ENCODE assay signal across 21 cellular contexts in genomic region chr5:50564558-50564957, GRCh38.
DNase-seq lines count a peak whose midpoint lies in the region; ATAC-seq and TF ChIP-seq lines count a peak whose summit lies in the region.
"Had no signal": no experiment of that assay in that cellular context is flagged by ENCODE, and none has a peak within 500 bp of the region (broad histone marks: within the 10 kb centered on the region; RNA-seq: fewer than 3 reads in every experiment).

No MANE protein-coding gene starts in this region.

- H3K27ac Mint-ChIP-seq in activated naive CD8-positive, alpha-beta T cell treated with anti-CD3 and anti-CD28 coated beads, Interleukin-2, amount 10 ng/mL, durations not matched to agents 7 days and 5 days = no peak overlapping the region
- H3K27ac Mint-ChIP-seq in activated naive CD8-positive, alpha-beta T cell treated with anti-CD3 and anti-CD28 coated beads for 36 hours = no peak overlapping the region
- H3K27ac Mint-ChIP-seq in activated CD8-positive, alpha-beta T cell treated with anti-CD3 and anti-CD28 coated beads for 36 hours = no peak overlapping the region
- H3K27ac Mint-ChIP-seq in stimulated activated effector memory CD8-positive, alpha-beta T cell treated with anti-CD3 and anti-CD28 coated beads, Interleukin-12 subunit alpha, Interleukin-12 subunit beta, amount 100 ng/mL, for 72 hours = peak overlapping the region; percentile 60
- H3K27ac Mint-ChIP-seq: activated naive CD8-positive, alpha-beta T cell; stimulated activated memory B cell treated with anti-CD40 and anti-IgM and Interleukin-4, amounts not matched to agents 10 μg/mL and 1 μg/mL and 100 μg/mL, for 72 hours; WTC11 had no signal

- CTCF ChIA-PET in activated CD8-positive, alpha-beta T cell treated with anti-CD3 and anti-CD28 coated beads for 36 hours (lab: Charles Lee) = no interaction called here

- peak overlapping the region; percentile 51 for H3K4me3 Mint-ChIP-seq in activated naive CD8-positive, alpha-beta T cell treated with anti-CD3 and anti-CD28 coated beads, Interleukin-2, amount 10 ng/mL, durations not matched to agents 7 days and 5 days
- no peak overlapping the region for H3K4me3 Mint-ChIP-seq in activated naive CD8-positive, alpha-beta T cell treated with anti-CD3 and anti-CD28 coated beads for 36 hours
- no peak overlapping the region for H3K4me3 Mint-ChIP-seq in activated CD8-positive, alpha-beta T cell treated with anti-CD3 and anti-CD28 coated beads for 36 hours
- H3K4me3 Mint-ChIP-seq in stimulated activated effector memory CD8-positive, alpha-beta T cell treated with anti-CD3 and anti-CD28 coated beads, Interleukin-12 subunit alpha, Interleukin-12 subunit beta, amount 100 ng/mL, for 72 hours = peak overlapping the region; percentile 29
- H3K4me3 Mint-ChIP-seq: activated naive CD8-positive, alpha-beta T cell; stimulated activated memory B cell treated with anti-CD40 and anti-IgM and Interleukin-4, amounts not matched to agents 10 μg/mL and 1 μg/mL and 100 μg/mL, for 72 hours; WTC11 had no signal

- peaks cover 20% of the 10 kb centered on the region for H3K4me1 Mint-ChIP-seq in activated naive CD8-positive, alpha-beta T cell treated with anti-CD3 and anti-CD28 coated beads, Interleukin-2, amount 10 ng/mL, durations not matched to agents 7 days and 5 days
- peaks cover 23% of the 10 kb centered on the region for H3K4me1 Mint-ChIP-seq in activated naive CD8-positive, alpha-beta T cell treated with anti-CD3 and anti-CD28 coated beads for 36 hours
- H3K4me1 Mint-ChIP-seq in activated CD8-positive, alpha-beta T cell treated with anti-CD3 and anti-CD28 coated beads for 36 hours (ENCODE audit: low read depth) = peaks cover 28% of the 10 kb centered on the region
- peaks cover 31% of the 10 kb centered on the region for H3K4me1 Mint-ChIP-seq in stimulated activated effector memory CD8-positive, alpha-beta T cell treated with anti-CD3 and anti-CD28 coated beads, Interleukin-12 subunit alpha, Interleukin-12 subunit beta, amount 100 ng/mL, for 72 hours
- H3K4me1 Mint-ChIP-seq: WTC11 had no signal

- no peak for ATAC-seq in activated naive CD8-positive, alpha-beta T cell treated with anti-CD3 and anti-CD28 coated beads, Interleukin-2, amount 10 ng/mL, durations not matched to agents 7 days and 5 days (ENCODE audit: low read depth)
- ATAC-seq in HG03354 (IDR thresholded peaks at IDR 0.05; ENCODE audit: poor library complexity, severe bottlenecking, unreplicated experiment) = peak; percentile 50
- ATAC-seq in activated CD8-positive, alpha-beta T cell treated with anti-CD3 and anti-CD28 coated beads for 36 hours = peak; percentile 61
- ATAC-seq in stimulated activated effector memory CD8-positive, alpha-beta T cell treated with anti-CD3 and anti-CD28 coated beads, Interleukin-12 subunit alpha, Interleukin-12 subunit beta, amount 100 ng/mL, for 72 hours = peak; percentile 49
- ATAC-seq: heart left ventricle; stimulated activated memory B cell treated with anti-CD40 and anti-IgM and Interleukin-4, amounts not matched to agents 10 μg/mL and 1 μg/mL and 100 μg/mL, for 72 hours; WTC11 had no signal

- POLR2A ChIA-PET in activated naive CD8-positive, alpha-beta T cell treated with anti-CD3 and anti-CD28 coated beads, Interleukin-2, amount 10 ng/mL, durations not matched to agents 7 days and 5 days (lab: Charles Lee) = no interaction called here
- POLR2A ChIA-PET in activated CD8-positive, alpha-beta T cell treated with anti-CD3 and anti-CD28 coated beads for 36 hours (lab: Charles Lee) = no interaction called here

- intact Hi-C loops in activated CD8-positive, alpha-beta T cell treated with anti-CD3 and anti-CD28 coated beads for 36 hours (cut with micrococcal nuclease) = no loop called here

- H3K27me3 Mint-ChIP-seq in activated naive CD8-positive, alpha-beta T cell treated with anti-CD3 and anti-CD28 coated beads, Interleukin-2, amount 10 ng/mL, durations not matched to agents 7 days and 5 days = no peaks in the 10 kb centered on the region
- H3K27me3 Mint-ChIP-seq in activated naive CD8-positive, alpha-beta T cell treated with anti-CD3 and anti-CD28 coated beads for 36 hours = no peaks in the 10 kb centered on the region
- no peaks in the 10 kb centered on the region for H3K27me3 Mint-ChIP-seq in activated CD8-positive, alpha-beta T cell treated with anti-CD3 and anti-CD28 coated beads for 36 hours
- H3K27me3 Mint-ChIP-seq: activated CD4-positive, alpha-beta memory T cell treated with anti-CD3 and anti-CD28 coated beads, Interleukin-2, amount 10 ng/mL, durations not matched to agents 7 days and 5 days; activated naive CD8-positive, alpha-beta T cell; stimulated activated memory B cell treated with anti-CD40 and anti-IgM and Interleukin-4, amounts not matched to agents 10 μg/mL and 1 μg/mL and 100 μg/mL, for 72 hours had no signal

- DNase-seq in activated naive CD8-positive, alpha-beta T cell treated with anti-CD3 and anti-CD28 coated beads, Interleukin-2, amount 10 ng/mL, durations not matched to agents 7 days and 5 days = no peak
- no peak for DNase-seq in activated naive CD8-positive, alpha-beta T cell treated with anti-CD3 and anti-CD28 coated beads for 36 hours
- DNase-seq in activated CD8-positive, alpha-beta T cell treated with anti-CD3 and anti-CD28 coated beads for 36 hours = no peak
- no peak for DNase-seq in stimulated activated effector memory CD8-positive, alpha-beta T cell treated with anti-CD3 and anti-CD28 coated beads, Interleukin-12 subunit alpha, Interleukin-12 subunit beta, amount 100 ng/mL, for 72 hours (ENCODE audit: low spot score in 2 of 2)
- no peak for DNase-seq in AML-193 (lab: John Stamatoyannopoulos, UW)
- DNase-seq in NCI-H2196 (lab: John Stamatoyannopoulos, UW; ENCODE audit: unreplicated experiment) = no peak
- no peak for DNase-seq in cerebellum (ENCODE audit: low spot score)
- DNase-seq: ACHN, C1 segment of cervical spinal cord, colonic mucosa, DMS153, GDM1, heart left ventricle, midbrain, NCI-H1417, SHP77 treated with DMSO at 0.1 percent for 48 hours had no signal

- peaks cover 22% of the 10 kb centered on the region for H3K36me3 Mint-ChIP-seq in activated naive CD8-positive, alpha-beta T cell treated with anti-CD3 and anti-CD28 coated beads, Interleukin-2, amount 10 ng/mL, durations not matched to agents 7 days and 5 days
- H3K36me3 Mint-ChIP-seq in activated naive CD8-positive, alpha-beta T cell treated with anti-CD3 and anti-CD28 coated beads for 36 hours = peaks cover 6% of the 10 kb centered on the region
- peaks cover 2% of the 10 kb centered on the region for H3K36me3 Mint-ChIP-seq in activated CD8-positive, alpha-beta T cell treated with anti-CD3 and anti-CD28 coated beads for 36 hours (ENCODE audit: low read depth)
- H3K36me3 Mint-ChIP-seq in stimulated activated effector memory CD8-positive, alpha-beta T cell treated with anti-CD3 and anti-CD28 coated beads, Interleukin-12 subunit alpha, Interleukin-12 subunit beta, amount 100 ng/mL, for 72 hours = no peaks in the 10 kb centered on the region

- peak; percentile 16 for TF ChIP-seq CTCF in activated CD8-positive, alpha-beta T cell treated with anti-CD3 and anti-CD28 coated beads for 36 hours (IDR thresholded peaks at IDR 0.05)

- H3K9me3 Mint-ChIP-seq in activated naive CD8-positive, alpha-beta T cell treated with anti-CD3 and anti-CD28 coated beads, Interleukin-2, amount 10 ng/mL, durations not matched to agents 7 days and 5 days = peaks cover 12% of the 10 kb centered on the region
- peaks cover 16% of the 10 kb centered on the region for H3K9me3 Mint-ChIP-seq in activated naive CD8-positive, alpha-beta T cell treated with anti-CD3 and anti-CD28 coated beads for 36 hours
- peaks cover 4% of the 10 kb centered on the region for H3K9me3 Mint-ChIP-seq in activated CD8-positive, alpha-beta T cell treated with anti-CD3 and anti-CD28 coated beads for 36 hours
- peaks cover 12% of the 10 kb centered on the region for H3K9me3 Mint-ChIP-seq in stimulated activated effector memory CD8-positive, alpha-beta T cell treated with anti-CD3 and anti-CD28 coated beads, Interleukin-12 subunit alpha, Interleukin-12 subunit beta, amount 100 ng/mL, for 72 hours

Comparison
In these comparisons a context has a peak if more than half of its experiments do, and no peak if none do; other contexts are left out.
1. H3K4me3 Mint-ChIP-seq: peak in activated naive CD8-positive, alpha-beta T cell treated with anti-CD3 and anti-CD28 coated beads, Interleukin-2, amount 10 ng/mL, durations not matched to agents 7 days and 5 days (single experiment) and stimulated activated effector memory CD8-positive, alpha-beta T cell treated with anti-CD3 and anti-CD28 coated beads, Interleukin-12 subunit alpha, Interleukin-12 subunit beta, amount 100 ng/mL, for 72 hours (single experiment); none in activated naive CD8-positive, alpha-beta T cell treated with anti-CD3 and anti-CD28 coated beads for 36 hours (single experiment) and activated CD8-positive, alpha-beta T cell treated with anti-CD3 and anti-CD28 coated beads for 36 hours (single experiment).